32 cellular contexts compared by ENCODE assay signal in genomic region chr22:21923163-21923561, GRCh38.
"Had no signal": no experiment of that assay in that cellular context is flagged by ENCODE, and none has a peak within 500 bp of the region (broad histone marks: within the 10 kb centered on the region; RNA-seq: fewer than 3 reads in every experiment).

No MANE protein-coding gene starts in this region.

- H3K4me1 ChIP-seq: left lung, lower lobe of right lung, prostate gland, stomach, thyroid gland, transverse colon, upper lobe of right lung had no signal

- H3K4me3 ChIP-seq: left lung, lower lobe of right lung, neural progenitor cell, ovary, prostate gland, skin epidermis, stomach, testis, thyroid gland, transverse colon, upper lobe of right lung had no signal

- H3K36me3 ChIP-seq: neural progenitor cell, ovary, prostate gland, transverse colon had no signal

- ATAC-seq: left colon; left lung; lower lobe of right lung; natural killer cell; right cardiac atrium; sciatic nerve; stimulated activated naive B cell treated with anti-CD40 and anti-IgM and Interleukin-4, amounts not matched to agents 10 μg/mL and 1 μg/mL and 100 μg/mL, for 72 hours; stimulated activated naive CD8-positive, alpha-beta T cell treated with anti-CD3 and anti-CD28 coated beads, Interleukin-15, Interleukin-2, amounts not matched to agents 100 U/mL and 50 U/mL, for 24 hours; upper lobe of right lung had no signal

- FAIRE-seq: islet of Langerhans, kidney, urothelium cell line had no signal

- H3K4me2 ChIP-seq: neural progenitor cell had no signal

- H3K27me3 ChIP-seq: left lung, neural progenitor cell, ovary, stomach, testis, thyroid gland, transverse colon, upper lobe of right lung had no signal

- H3K27ac Mint-ChIP-seq: immature natural killer cell; mesothelial cell of epicardium; natural killer cell; nephron progenitor cell; neural progenitor cell; stimulated activated naive B cell treated with anti-CD40 and anti-IgM and Interleukin-4, amounts not matched to agents 10 μg/mL and 1 μg/mL and 100 μg/mL, for 72 hours had no signal

- H3K4me1 Mint-ChIP-seq: immature natural killer cell, natural killer cell had no signal

- H2AFZ ChIP-seq: neural progenitor cell had no signal

- H3K27ac ChIP-seq: left lung, lower lobe of right lung, neural progenitor cell, ovary, prostate gland, skin epidermis, stomach, testis, thyroid gland, transverse colon, upper lobe of right lung had no signal

- H3K27me3 Mint-ChIP-seq: naive B cell; stimulated activated naive B cell treated with anti-CD40 and anti-IgM and Interleukin-4, amounts not matched to agents 10 μg/mL and 1 μg/mL and 100 μg/mL, for 72 hours had no signal

- H3K4me3 Mint-ChIP-seq: immature natural killer cell; mesothelial cell of epicardium; naive B cell; natural killer cell; nephron progenitor cell; neural progenitor cell; stimulated activated naive B cell treated with anti-CD40 and anti-IgM and Interleukin-4, amounts not matched to agents 10 μg/mL and 1 μg/mL and 100 μg/mL, for 72 hours had no signal

- DNase-seq: hippocampal formation; immature natural killer cell; left colon; lower lobe of right lung; mammary epithelial cell; mesenchymal stem cell; naive B cell; natural killer cell; nephron progenitor cell; retina; stimulated activated CD4-positive, alpha-beta T cell treated with anti-CD3 and anti-CD28 coated beads, Interleukin-12 subunit alpha, Interleukin-12 subunit beta, amount 100 ng/mL, for 4 hours; stimulated activated CD4-positive, alpha-beta T cell treated with anti-CD3 and anti-CD28 coated beads, Interleukin-15, amount 100 ng/mL, for 24 hours; stimulated activated CD4-positive, alpha-beta T cell treated with anti-CD3 and anti-CD28 coated beads, Interleukin-2, amount 100 ng/mL, for 24 hours; stimulated activated CD4-positive, alpha-beta T cell treated with anti-CD3 and anti-CD28 coated beads, Interleukin-4, amount 100 ng/mL, for 1 hour; stimulated activated naive B cell treated with anti-CD40 and anti-IgM and Interleukin-4, amounts not matched to agents 10 μg/mL and 1 μg/mL and 100 μg/mL, for 72 hours; stimulated activated naive CD8-positive, alpha-beta T cell treated with anti-CD3 and anti-CD28 coated beads, Interleukin-15, Interleukin-2, amounts not matched to agents 100 U/mL and 50 U/mL, for 24 hours; stomach; testis; thyroid gland; transverse colon; upper lobe of right lung had no signal

- H3K9me3 Mint-ChIP-seq: immature natural killer cell; mesothelial cell of epicardium; naive B cell; natural killer cell; nephron progenitor cell; neural progenitor cell; stimulated activated naive B cell treated with anti-CD40 and anti-IgM and Interleukin-4, amounts not matched to agents 10 μg/mL and 1 μg/mL and 100 μg/mL, for 72 hours had no signal

- H3K36me3 Mint-ChIP-seq: immature natural killer cell, naive B cell, natural killer cell, neural progenitor cell had no signal

- H3K9me3 ChIP-seq: left lung, lower lobe of right lung, ovary, prostate gland, stomach, testis, thyroid gland, transverse colon, upper lobe of right lung had no signal

- H3K9ac ChIP-seq: neural progenitor cell had no signal
